ENCODE assay signal across 1 cellular context in the genomic region with DNA sequence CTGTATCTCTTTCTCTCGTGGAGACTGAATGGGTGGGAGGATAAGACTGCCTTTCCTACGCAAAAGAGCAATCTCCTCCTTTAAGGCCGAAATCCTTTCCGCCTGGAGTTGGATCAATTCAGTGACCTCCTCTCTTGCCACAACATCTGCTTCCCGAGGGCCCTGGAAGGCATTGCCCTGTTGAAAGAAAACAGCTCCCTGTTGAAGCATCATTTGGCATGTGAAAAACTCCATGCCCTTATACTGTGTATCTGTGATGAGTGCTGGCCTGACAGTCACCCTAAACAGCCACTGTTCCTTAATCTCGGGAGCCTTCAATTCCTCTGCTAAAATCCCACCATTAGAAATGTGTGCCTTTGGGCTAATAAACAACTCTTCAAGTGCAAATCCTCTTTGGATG.
TF ChIP-seq lines count a peak whose summit lies in the region.

No MANE protein-coding gene starts in this region.

TF ChIP-seq in SK-N-SH treated with all-trans-retinoic acid at 6 μM for 48 hours, 23 proteins besides CTCF, POLR2A, EP300 and RAD21 (continued from another document):
- TF ChIP-seq, protein P1, sequence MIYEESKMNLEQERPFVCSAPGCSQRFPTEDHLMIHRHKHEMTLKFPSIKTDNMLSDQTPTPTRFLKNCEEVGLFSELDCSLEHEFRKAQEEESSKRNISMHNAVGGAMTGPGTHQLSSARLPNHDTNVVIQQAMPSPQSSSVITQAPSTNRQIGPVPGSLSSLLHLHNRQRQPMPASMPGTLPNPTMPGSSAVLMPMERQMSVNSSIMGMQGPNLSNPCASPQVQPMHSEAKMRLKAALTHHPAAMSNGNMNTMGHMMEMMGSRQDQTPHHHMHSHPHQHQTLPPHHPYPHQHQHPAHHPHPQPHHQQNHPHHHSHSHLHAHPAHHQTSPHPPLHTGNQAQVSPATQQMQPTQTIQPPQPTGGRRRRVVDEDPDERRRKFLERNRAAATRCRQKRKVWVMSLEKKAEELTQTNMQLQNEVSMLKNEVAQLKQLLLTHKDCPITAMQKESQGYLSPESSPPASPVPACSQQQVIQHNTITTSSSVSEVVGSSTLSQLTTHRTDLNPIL (CRISPR knock-in tag; IDR thresholded peaks at IDR 0.05; ENCODE audit: low read depth) = no peak
- no peak for TF ChIP-seq OSR1 (CRISPR knock-in tag; IDR thresholded peaks at IDR 0.05)
- TF ChIP-seq, protein P2, sequence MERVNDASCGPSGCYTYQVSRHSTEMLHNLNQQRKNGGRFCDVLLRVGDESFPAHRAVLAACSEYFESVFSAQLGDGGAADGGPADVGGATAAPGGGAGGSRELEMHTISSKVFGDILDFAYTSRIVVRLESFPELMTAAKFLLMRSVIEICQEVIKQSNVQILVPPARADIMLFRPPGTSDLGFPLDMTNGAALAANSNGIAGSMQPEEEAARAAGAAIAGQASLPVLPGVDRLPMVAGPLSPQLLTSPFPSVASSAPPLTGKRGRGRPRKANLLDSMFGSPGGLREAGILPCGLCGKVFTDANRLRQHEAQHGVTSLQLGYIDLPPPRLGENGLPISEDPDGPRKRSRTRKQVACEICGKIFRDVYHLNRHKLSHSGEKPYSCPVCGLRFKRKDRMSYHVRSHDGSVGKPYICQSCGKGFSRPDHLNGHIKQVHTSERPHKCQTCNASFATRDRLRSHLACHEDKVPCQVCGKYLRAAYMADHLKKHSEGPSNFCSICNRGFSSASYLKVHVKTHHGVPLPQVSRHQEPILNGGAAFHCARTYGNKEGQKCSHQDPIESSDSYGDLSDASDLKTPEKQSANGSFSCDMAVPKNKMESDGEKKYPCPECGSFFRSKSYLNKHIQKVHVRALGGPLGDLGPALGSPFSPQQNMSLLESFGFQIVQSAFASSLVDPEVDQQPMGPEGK (CRISPR knock-in tag; IDR thresholded peaks at IDR 0.05; ENCODE audit: borderline replicate concordance) = no peak
- no peak for TF ChIP-seq TCF4 (CRISPR knock-in tag; IDR thresholded peaks at IDR 0.05; ENCODE audit: borderline replicate concordance)
- TF ChIP-seq, protein P3, sequence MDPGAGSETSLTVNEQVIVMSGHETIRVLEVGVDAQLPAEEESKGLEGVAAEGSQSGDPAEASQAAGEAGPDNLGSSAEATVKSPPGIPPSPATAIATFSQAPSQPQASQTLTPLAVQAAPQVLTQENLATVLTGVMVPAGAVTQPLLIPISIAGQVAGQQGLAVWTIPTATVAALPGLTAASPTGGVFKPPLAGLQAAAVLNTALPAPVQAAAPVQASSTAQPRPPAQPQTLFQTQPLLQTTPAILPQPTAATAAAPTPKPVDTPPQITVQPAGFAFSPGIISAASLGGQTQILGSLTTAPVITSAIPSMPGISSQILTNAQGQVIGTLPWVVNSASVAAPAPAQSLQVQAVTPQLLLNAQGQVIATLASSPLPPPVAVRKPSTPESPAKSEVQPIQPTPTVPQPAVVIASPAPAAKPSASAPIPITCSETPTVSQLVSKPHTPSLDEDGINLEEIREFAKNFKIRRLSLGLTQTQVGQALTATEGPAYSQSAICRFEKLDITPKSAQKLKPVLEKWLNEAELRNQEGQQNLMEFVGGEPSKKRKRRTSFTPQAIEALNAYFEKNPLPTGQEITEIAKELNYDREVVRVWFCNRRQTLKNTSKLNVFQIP (CRISPR knock-in tag; IDR thresholded peaks at IDR 0.05; ENCODE audit: borderline replicate concordance, low read depth) = no peak
- no peak for TF ChIP-seq TOX (CRISPR knock-in tag; IDR thresholded peaks at IDR 0.05; ENCODE audit: borderline replicate concordance)
